Comparison of ENCODE assay signal across 15 cellular contexts in genomic region chr19:44603201-44603945, GRCh38. TPM values are rescaled to one million over a fixed set of nuclear protein-coding genes. Genes with fewer than 3 reads are reported as not detected.
DNase-seq lines count a peak whose midpoint lies in the region; ATAC-seq and TF ChIP-seq lines count a peak whose summit lies in the region.
"Had no signal": no experiment of that assay in that cellular context is flagged by ENCODE, and none has a peak within 500 bp of the region (broad histone marks: within the 10 kb centered on the region; RNA-seq: fewer than 3 reads in every experiment).

No MANE protein-coding gene starts in this region.

- H3K4me3 ChIP-seq in foreskin fibroblast (ENCODE audit: low read depth in 1 of 2, low read length in 2 of 2): no peak overlapping the region
- no peak overlapping the region for H3K4me3 ChIP-seq in thoracic aorta
- H3K4me3 ChIP-seq in Peyer's patch: no peak overlapping the region
- H3K4me3 ChIP-seq: neural progenitor cell, suprapubic skin had no signal

- H3K9me3 ChIP-seq in thoracic aorta (no peaks in the 10 kb centered on the region), Peyer's patch (no peaks in the 10 kb centered on the region)
- H3K9me3 ChIP-seq: suprapubic skin had no signal

- H3K27ac ChIP-seq in thoracic aorta: peak overlapping the region in 1 of 2 donors; percentile 15
- no peak overlapping the region for H3K27ac ChIP-seq in Peyer's patch
- H3K27ac ChIP-seq: neural progenitor cell had no signal

- H3K27me3 ChIP-seq in thoracic aorta (replicated peaks; ENCODE audit: insufficient read depth) (no peaks in the 10 kb centered on the region), Peyer's patch (no peaks in the 10 kb centered on the region)
- H3K27me3 ChIP-seq: neural progenitor cell had no signal

- no peak for TF ChIP-seq POLR2A in Peyer's patch (IDR thresholded peaks at IDR 0.05)

- peak; percentile 99 for DNase-seq in HCEC 1CT
- DNase-seq in amniotic epithelial cell (ENCODE audit: low read depth): peak; percentile 51
- DNase-seq in foreskin fibroblast: peak; percentile 93
- no peak for DNase-seq in thoracic aorta (ENCODE audit: low spot score)
- DNase-seq in NAMALWA (ENCODE audit: low spot score): no peak
- no peak for DNase-seq in Peyer's patch
- DNase-seq: activated CD4-positive, CD25-positive, alpha-beta regulatory T cell treated with anti-CD3 and anti-CD28 coated beads, Interleukin-2, amount 50 U/mL, for 72 hours; GDM1; NCI-H226; SHP77; stimulated activated CD4-positive, alpha-beta T cell treated with anti-CD3 and anti-CD28 coated beads, Interleukin-2, amount 100 ng/mL, for 48 hours had no signal

- TF ChIP-seq CTCF in foreskin fibroblast (IDR thresholded peaks at IDR 0.05; ENCODE audit: low read depth, low read length): no peak
- TF ChIP-seq CTCF in thoracic aorta (IDR thresholded peaks at IDR 0.05): no peak
- no peak for TF ChIP-seq CTCF in Peyer's patch (IDR thresholded peaks at IDR 0.05)

- peaks cover 7 to 15% of the 10 kb centered on the region in 2 donors for H3K4me1 ChIP-seq in thoracic aorta (ENCODE audit: control insufficient read depth in 1 of 2, low read depth in 2 of 2)
- peaks cover 0 to 26% (median 3%) of the 10 kb centered on the region in 4 donors for H3K4me1 ChIP-seq in Peyer's patch
- H3K4me1 ChIP-seq: neural progenitor cell had no signal

- H3K36me3 ChIP-seq in thoracic aorta (no peaks in the 10 kb centered on the region), Peyer's patch (no peaks in the 10 kb centered on the region)
- H3K36me3 ChIP-seq: neural progenitor cell, suprapubic skin had no signal

- peak; percentile 91 for ATAC-seq in thoracic aorta (ENCODE audit: insufficient number of reproducible peaks, low FRiP score, low read depth)
- no peak for ATAC-seq in HG03565 (IDR thresholded peaks at IDR 0.05; ENCODE audit: unreplicated experiment)

RNA-seq across cellular contexts. Expression of gene IGSF23, which starts 10.0 kb away (rescaled TPM):
- total RNA-seq in thoracic aorta: not detected
- 10 to 100 TPM in 2 of 4 donors, 1 to 10 TPM in 1, not detected in 1; 7.5 to 20.7 (median 11.0) TPM for total RNA-seq in Peyer's patch
- total RNA-seq: H1, suprapubic skin had no signal

RNA-seq across cellular contexts. Expression of gene PVR, which starts 40.3 kb away (rescaled TPM):
- total RNA-seq in thoracic aorta (100 to 1,000 TPM in 1 of 2 donors, 10 to 100 TPM in 1; 59.7 to 102 TPM), Peyer's patch (10 to 100 TPM; 21.7 to 49.3 (median 40.0) TPM)

Comparison
In these comparisons a context has a peak if more than half of its experiments do, and no peak if none do; other contexts are left out.
1. DNase-seq: peak in HCEC 1CT (single experiment), amniotic epithelial cell (single experiment) and foreskin fibroblast (2 of 2); none in thoracic aorta (single experiment), NAMALWA (single experiment) and Peyer's patch (0 of 3).